ENCODE assay signal across 23 cellular contexts in genomic region chr13:65932013-65932412, GRCh38.
"Had no signal": no experiment of that assay in that cellular context is flagged by ENCODE, and none has a peak within 500 bp of the region (broad histone marks: within the 10 kb centered on the region; RNA-seq: fewer than 3 reads in every experiment).

No MANE protein-coding gene starts in this region.

- H3K36me3 ChIP-seq: colonic mucosa, esophagus muscularis mucosa, esophagus squamous epithelium, gastrocnemius medialis, gastroesophageal sphincter had no signal

- H3K27me3 ChIP-seq: colonic mucosa, dorsolateral prefrontal cortex, esophagus muscularis mucosa, esophagus squamous epithelium, foreskin keratinocyte, gastrocnemius medialis, gastroesophageal sphincter had no signal

- DNase-seq: colonic mucosa; cortex of kidney; dermis blood vessel endothelial cell; dorsolateral prefrontal cortex; effector CD4-positive, alpha-beta T cell; effector CD8-positive, alpha-beta T cell; effector memory CD4-positive, alpha-beta T cell; effector memory CD8-positive, alpha-beta T cell; endodermal cell; erythroblast; esophagus squamous epithelium; foreskin fibroblast; foreskin keratinocyte; foreskin melanocyte; gastrocnemius medialis; glutamatergic neuron; head of caudate nucleus had no signal

- ATAC-seq: effector memory CD8-positive, alpha-beta T cell; esophagus mucosa; gastrocnemius medialis; gastroesophageal sphincter had no signal

- H3K27me3 Mint-ChIP-seq: dendritic cell treated with granulocyte-macrophage colony-stimulating factor and Interleukin-4, amounts not matched to agents 40 ng/mL and 50 ng/mL, for 4 days; effector memory CD8-positive, alpha-beta T cell had no signal

- H3K4me3 ChIP-seq: colonic mucosa, coronary artery, dorsolateral prefrontal cortex, esophagus muscularis mucosa, esophagus squamous epithelium, gastrocnemius medialis, gastroesophageal sphincter had no signal

- H3K9me3 Mint-ChIP-seq: dendritic cell treated with granulocyte-macrophage colony-stimulating factor and Interleukin-4, amounts not matched to agents 40 ng/mL and 50 ng/mL, for 4 days; endodermal cell had no signal

- H3K4me1 ChIP-seq: colonic mucosa, esophagus squamous epithelium, gastrocnemius medialis had no signal

- H3K27ac ChIP-seq: colonic mucosa, coronary artery, dorsolateral prefrontal cortex, epithelial cell of prostate, esophagus muscularis mucosa, esophagus squamous epithelium, foreskin keratinocyte, gastrocnemius medialis, gastroesophageal sphincter had no signal

- H3K9me3 ChIP-seq: colonic mucosa, esophagus muscularis mucosa, esophagus squamous epithelium, gastrocnemius medialis, gastroesophageal sphincter had no signal

- H3K4me3 Mint-ChIP-seq: dendritic cell treated with granulocyte-macrophage colony-stimulating factor and Interleukin-4, amounts not matched to agents 40 ng/mL and 50 ng/mL, for 4 days; effector memory CD8-positive, alpha-beta T cell; endodermal cell had no signal

- H3K27ac Mint-ChIP-seq: dendritic cell treated with granulocyte-macrophage colony-stimulating factor and Interleukin-4, amounts not matched to agents 40 ng/mL and 50 ng/mL, for 4 days; effector memory CD8-positive, alpha-beta T cell; endodermal cell had no signal
